In the genomic region with DNA sequence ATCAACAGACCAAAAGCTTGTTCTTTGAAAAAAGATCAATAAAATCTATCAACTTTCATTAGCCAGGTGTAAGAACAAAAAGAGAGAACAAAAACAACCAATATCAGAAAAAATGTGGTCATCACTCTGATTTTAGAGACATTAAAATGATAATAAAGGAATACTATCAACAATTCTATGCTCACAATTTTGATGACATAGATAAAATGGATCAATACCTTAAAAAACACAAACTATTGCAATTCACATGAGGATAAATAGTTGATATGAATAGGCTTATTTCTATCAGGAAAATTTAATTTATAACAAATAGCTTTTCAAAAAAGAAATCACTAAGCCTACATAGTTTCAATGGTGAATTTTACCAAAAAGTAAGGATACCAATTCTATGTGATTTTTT, we compare ENCODE assay signal across 34 cellular contexts.
"Had no signal": no experiment of that assay in that cellular context is flagged by ENCODE, and none has a peak within 500 bp of the region (broad histone marks: within the 10 kb centered on the region; RNA-seq: fewer than 3 reads in every experiment).

No MANE protein-coding gene starts in this region.

- DNase-seq: activated effector memory CD4-positive, alpha-beta T cell treated with anti-CD3 and anti-CD28 coated beads, Interleukin-2, amount 50 U/mL, for 16 hours; activated effector memory CD4-positive, alpha-beta T cell treated with Interleukin-2 at 50 U/mL for 16 hours; activated gamma-delta T cell; activated gamma-delta T cell treated with Interleukin-2 at 50 U/mL for 16 hours; activated naive CD4-positive, alpha-beta T cell; activated naive CD4-positive, alpha-beta T cell treated with anti-CD3 and anti-CD28 coated beads for 36 hours; activated naive CD4-positive, alpha-beta T cell treated with anti-CD3 and anti-CD28 coated beads, Interleukin-2, amount 10 ng/mL, durations not matched to agents 7 days and 5 days; activated naive CD4-positive, alpha-beta T cell treated with anti-CD3 and anti-CD28 coated beads, Interleukin-2, amount 50 U/mL, for 16 hours; activated naive CD4-positive, alpha-beta T cell treated with Interleukin-2 at 50 U/mL for 16 hours; activated naive CD8-positive, alpha-beta T cell treated with anti-CD3 and anti-CD28 coated beads for 36 hours; activated naive CD8-positive, alpha-beta T cell treated with anti-CD3 and anti-CD28 coated beads, Interleukin-2, amount 10 ng/mL, durations not matched to agents 7 days and 5 days; activated naive CD8-positive, alpha-beta T cell treated with anti-CD3 and anti-CD28 coated beads, Interleukin-2, amount 50 U/mL, for 24 hours; activated T-cell treated with anti-CD3 and anti-CD28 coated beads, Interleukin-2, amount 50 U/mL, for 1 hour; activated T-cell treated with anti-CD3 and anti-CD28 coated beads, Interleukin-2, amount 50 U/mL, for 24 hours; activated T-cell treated with anti-CD3 and anti-CD28 coated beads, Interleukin-2, amount 50 U/mL, for 4 hours; activated T-cell treated with anti-CD3 and anti-CD28 coated beads, Interleukin-2, amount 50 U/mL, for 48 hours; activated T-cell treated with anti-CD3 and anti-CD28 coated beads, Interleukin-2, amount 50 U/mL, for 72 hours; adrenal gland; amniotic stem cell; amygdala; anterior cingulate cortex; aorta; body of pancreas; brain microvascular endothelial cell; caudate nucleus; central memory CD4-positive, alpha-beta T cell; cerebellar nuclear complex had no signal

- H3K4me1 ChIP-seq: adrenal gland, ascending aorta, body of pancreas, breast epithelium had no signal

- H3K27ac ChIP-seq: adrenal gland, ascending aorta, body of pancreas, brain microvascular endothelial cell, breast epithelium, cardiac muscle cell had no signal

- H3K4me3 ChIP-seq: adrenal gland, ascending aorta, body of pancreas, breast epithelium, cardiac muscle cell had no signal

- H3K27me3 ChIP-seq: adrenal gland, ascending aorta, body of pancreas, brain microvascular endothelial cell, breast epithelium, cardiac muscle cell had no signal

- H3K36me3 ChIP-seq: adrenal gland, ascending aorta, brain microvascular endothelial cell, breast epithelium, cardiac muscle cell had no signal

- FAIRE-seq: astrocyte, bronchial epithelial cell had no signal

- ATAC-seq: activated naive CD4-positive, alpha-beta T cell treated with anti-CD3 and anti-CD28 coated beads, Interleukin-2, amount 50 U/mL, for 72 hours; activated naive CD8-positive, alpha-beta T cell treated with anti-CD3 and anti-CD28 coated beads, Interleukin-2, amount 50 U/mL, for 24 hours; activated T-cell treated with anti-CD3 and anti-CD28 coated beads, Interleukin-2, amount 50 U/mL, for 4 hours; activated T-cell treated with anti-CD3 and anti-CD28 coated beads, Interleukin-2, amount 50 U/mL, for 72 hours; activated T-helper 17 cell treated with anti-CD3 and anti-CD28 coated beads, Interleukin-2, amount 50 U/mL, for 72 hours; body of pancreas had no signal

- H3K9me3 ChIP-seq: ascending aorta, body of pancreas, breast epithelium had no signal
